Comparison of ENCODE assay signal across 19 cellular contexts in genomic region chr3:162489853-162490252, GRCh38.
DNase-seq lines count a peak whose midpoint lies in the region; ATAC-seq and TF ChIP-seq lines count a peak whose summit lies in the region.
"Had no signal": no experiment of that assay in that cellular context is flagged by ENCODE, and none has a peak within 500 bp of the region (broad histone marks: within the 10 kb centered on the region; RNA-seq: fewer than 3 reads in every experiment).

No MANE protein-coding gene starts in this region.

- H3K4me3 ChIP-seq in GM23338: no peak overlapping the region
- H3K4me3 ChIP-seq in fibroblast of pulmonary artery (replicated peaks; ENCODE audit: low read depth, low read length): no peak overlapping the region
- H3K4me3 ChIP-seq: skin epidermis, upper lobe of left lung had no signal

- H3K4me2 ChIP-seq in GM23338: no peak overlapping the region

- no peak overlapping the region for H3K27ac ChIP-seq in 22Rv1
- no peak overlapping the region for H3K27ac ChIP-seq in GM23338 (ENCODE audit: low read depth)
- H3K27ac ChIP-seq: RWPE1, skin epidermis, upper lobe of left lung had no signal

- H3K4me1 ChIP-seq in GM23338 (ENCODE audit: insufficient read depth): peaks cover 3% of the 10 kb centered on the region; the same call in 1 of the 2 replicates
- H3K4me1 ChIP-seq: upper lobe of left lung had no signal

- no peaks in the 10 kb centered on the region for H3K36me3 ChIP-seq in GM23338 (ENCODE audit: insufficient read depth)
- H3K36me3 ChIP-seq: upper lobe of left lung had no signal

- ATAC-seq in GM23338: peak; percentile 42; the same call in 2 of the 3 replicates
- no peak for ATAC-seq in HG03097 (IDR thresholded peaks at IDR 0.05; ENCODE audit: low FRiP score, unreplicated experiment)
- ATAC-seq: activated T-cell treated with anti-CD3 and anti-CD28 coated beads, Interleukin-2, amount 50 U/mL, for 4 hours; stimulated activated naive B cell treated with anti-CD40 and anti-IgM and Interleukin-4, amounts not matched to agents 10 μg/mL and 1 μg/mL and 100 μg/mL, for 72 hours had no signal

- DNase-seq in GM23338 (ENCODE audit: low spot score) (peak; percentile 31), OCI-M1 (lab: John Stamatoyannopoulos, UW) (peak; percentile 0), fibroblast of pulmonary artery (ENCODE audit: low read depth) (peak; percentile 56), type B pancreatic cell (ENCODE audit: extremely low spot score, unreplicated experiment) (no peak), islet precursor cell (no peak)
- DNase-seq in stimulated activated naive CD4-positive, alpha-beta T cell treated with Interleukin-2 at 50 U/mL for 16 hours (lab: John Stamatoyannopoulos, UW): no peak
- DNase-seq: activated CD4-positive, alpha-beta T cell treated with anti-CD3 and anti-CD28 coated beads, Interleukin-2, amount 50 U/mL, for 48 hours; activated naive CD8-positive, alpha-beta T cell treated with anti-CD3 and anti-CD28 coated beads for 36 hours; activated T-cell treated with anti-CD3 and anti-CD28 coated beads, Interleukin-2, amount 50 U/mL, for 4 hours; caudate nucleus; effector memory CD4-positive, alpha-beta T cell; NCI-H1417 treated with DMSO at 0.1 percent for 48 hours; NCI-H510A; stimulated activated naive B cell treated with anti-CD40 and anti-IgM and Interleukin-4, amounts not matched to agents 10 μg/mL and 1 μg/mL and 100 μg/mL, for 72 hours; upper lobe of left lung had no signal

- H3K9me2 ChIP-seq in GM23338 (ENCODE audit: insufficient read depth): peaks cover 5% of the 10 kb centered on the region; the same call in 1 of the 2 replicates

- no peaks in the 10 kb centered on the region for H3F3A ChIP-seq in GM23338 (replicated peaks; ENCODE audit: low read depth)

- H3K27me3 Mint-ChIP-seq in GM23338 (ENCODE audit: insufficient read depth, low read depth, poor library complexity): no peaks in the 10 kb centered on the region
- no peaks in the 10 kb centered on the region for H3K27me3 Mint-ChIP-seq in type B pancreatic cell
- H3K27me3 Mint-ChIP-seq: activated naive CD8-positive, alpha-beta T cell treated with anti-CD3 and anti-CD28 coated beads for 36 hours; stimulated activated naive B cell treated with anti-CD40 and anti-IgM and Interleukin-4, amounts not matched to agents 10 μg/mL and 1 μg/mL and 100 μg/mL, for 72 hours had no signal

- peaks cover 11% of the 10 kb centered on the region; the same call in 2 of the 3 replicates for H3K36me3 Mint-ChIP-seq in GM23338 (ENCODE audit: low read depth)
- H3K36me3 Mint-ChIP-seq in type B pancreatic cell: no peaks in the 10 kb centered on the region
- H3K36me3 Mint-ChIP-seq: activated naive CD8-positive, alpha-beta T cell treated with anti-CD3 and anti-CD28 coated beads for 36 hours; stimulated activated naive B cell treated with anti-CD40 and anti-IgM and Interleukin-4, amounts not matched to agents 10 μg/mL and 1 μg/mL and 100 μg/mL, for 72 hours had no signal

- TF ChIP-seq CTCF in 22Rv1 (IDR thresholded peaks at IDR 0.05): peak; percentile 37; the same call in 1 of the 2 replicates
- TF ChIP-seq CTCF in GM23338 (conservative IDR thresholded peaks at IDR 0.05; ENCODE audit: low read depth in 2 of 2): peak; percentile 37 to 38; a peak in 3 of 4 replicates
- TF ChIP-seq CTCF in fibroblast of pulmonary artery (IDR thresholded peaks at IDR 0.05; ENCODE audit: low read length, missing control alignments): peak; percentile 35
- TF ChIP-seq CTCF in type B pancreatic cell (conservative IDR thresholded peaks at IDR 0.05): no peak

- H3K79me2 ChIP-seq in GM23338 (replicated peaks; ENCODE audit: insufficient read depth): no peaks in the 10 kb centered on the region

- H3K27ac Mint-ChIP-seq in GM23338 (no peak overlapping the region), type B pancreatic cell (no peak overlapping the region)
- H3K27ac Mint-ChIP-seq: activated naive CD8-positive, alpha-beta T cell treated with anti-CD3 and anti-CD28 coated beads for 36 hours; stimulated activated naive B cell treated with anti-CD40 and anti-IgM and Interleukin-4, amounts not matched to agents 10 μg/mL and 1 μg/mL and 100 μg/mL, for 72 hours had no signal

- no peaks in the 10 kb centered on the region for H3K27me3 ChIP-seq in GM23338 (ENCODE audit: insufficient read depth)
- H3K27me3 ChIP-seq: upper lobe of left lung had no signal

- H4K20me1 ChIP-seq in GM23338 (replicated peaks; ENCODE audit: insufficient read depth): no peaks in the 10 kb centered on the region

- H3K4me1 Mint-ChIP-seq in GM23338 (no peaks in the 10 kb centered on the region), type B pancreatic cell (ENCODE audit: unreplicated experiment) (no peaks in the 10 kb centered on the region)
- H3K4me1 Mint-ChIP-seq: activated naive CD8-positive, alpha-beta T cell treated with anti-CD3 and anti-CD28 coated beads for 36 hours; stimulated activated naive B cell treated with anti-CD40 and anti-IgM and Interleukin-4, amounts not matched to agents 10 μg/mL and 1 μg/mL and 100 μg/mL, for 72 hours had no signal

- H3K4me3 Mint-ChIP-seq in GM23338: no peak overlapping the region
- no peak overlapping the region for H3K4me3 Mint-ChIP-seq in type B pancreatic cell
- H3K4me3 Mint-ChIP-seq: activated naive CD8-positive, alpha-beta T cell treated with anti-CD3 and anti-CD28 coated beads for 36 hours; activated T-cell treated with anti-CD3 and anti-CD28 coated beads, Interleukin-2, amount 50 U/mL, for 4 hours; stimulated activated naive B cell treated with anti-CD40 and anti-IgM and Interleukin-4, amounts not matched to agents 10 μg/mL and 1 μg/mL and 100 μg/mL, for 72 hours had no signal

- no peak overlapping the region for H2AFZ ChIP-seq in GM23338

- H3K9me3 Mint-ChIP-seq in GM23338: peaks cover 11% of the 10 kb centered on the region; the same call in 2 of the 3 replicates
- no peaks in the 10 kb centered on the region for H3K9me3 Mint-ChIP-seq in type B pancreatic cell
- H3K9me3 Mint-ChIP-seq: activated naive CD8-positive, alpha-beta T cell treated with anti-CD3 and anti-CD28 coated beads for 36 hours had no signal

TF ChIP-seq in GM23338, 12 proteins besides CTCF, POLR2A, EP300 and RAD21 (continues in another document):
- TF ChIP-seq EZH2 (IDR thresholded peaks at IDR 0.05; ENCODE audit: low read depth, unreplicated experiment): no peak
- TF ChIP-seq, protein P1, sequence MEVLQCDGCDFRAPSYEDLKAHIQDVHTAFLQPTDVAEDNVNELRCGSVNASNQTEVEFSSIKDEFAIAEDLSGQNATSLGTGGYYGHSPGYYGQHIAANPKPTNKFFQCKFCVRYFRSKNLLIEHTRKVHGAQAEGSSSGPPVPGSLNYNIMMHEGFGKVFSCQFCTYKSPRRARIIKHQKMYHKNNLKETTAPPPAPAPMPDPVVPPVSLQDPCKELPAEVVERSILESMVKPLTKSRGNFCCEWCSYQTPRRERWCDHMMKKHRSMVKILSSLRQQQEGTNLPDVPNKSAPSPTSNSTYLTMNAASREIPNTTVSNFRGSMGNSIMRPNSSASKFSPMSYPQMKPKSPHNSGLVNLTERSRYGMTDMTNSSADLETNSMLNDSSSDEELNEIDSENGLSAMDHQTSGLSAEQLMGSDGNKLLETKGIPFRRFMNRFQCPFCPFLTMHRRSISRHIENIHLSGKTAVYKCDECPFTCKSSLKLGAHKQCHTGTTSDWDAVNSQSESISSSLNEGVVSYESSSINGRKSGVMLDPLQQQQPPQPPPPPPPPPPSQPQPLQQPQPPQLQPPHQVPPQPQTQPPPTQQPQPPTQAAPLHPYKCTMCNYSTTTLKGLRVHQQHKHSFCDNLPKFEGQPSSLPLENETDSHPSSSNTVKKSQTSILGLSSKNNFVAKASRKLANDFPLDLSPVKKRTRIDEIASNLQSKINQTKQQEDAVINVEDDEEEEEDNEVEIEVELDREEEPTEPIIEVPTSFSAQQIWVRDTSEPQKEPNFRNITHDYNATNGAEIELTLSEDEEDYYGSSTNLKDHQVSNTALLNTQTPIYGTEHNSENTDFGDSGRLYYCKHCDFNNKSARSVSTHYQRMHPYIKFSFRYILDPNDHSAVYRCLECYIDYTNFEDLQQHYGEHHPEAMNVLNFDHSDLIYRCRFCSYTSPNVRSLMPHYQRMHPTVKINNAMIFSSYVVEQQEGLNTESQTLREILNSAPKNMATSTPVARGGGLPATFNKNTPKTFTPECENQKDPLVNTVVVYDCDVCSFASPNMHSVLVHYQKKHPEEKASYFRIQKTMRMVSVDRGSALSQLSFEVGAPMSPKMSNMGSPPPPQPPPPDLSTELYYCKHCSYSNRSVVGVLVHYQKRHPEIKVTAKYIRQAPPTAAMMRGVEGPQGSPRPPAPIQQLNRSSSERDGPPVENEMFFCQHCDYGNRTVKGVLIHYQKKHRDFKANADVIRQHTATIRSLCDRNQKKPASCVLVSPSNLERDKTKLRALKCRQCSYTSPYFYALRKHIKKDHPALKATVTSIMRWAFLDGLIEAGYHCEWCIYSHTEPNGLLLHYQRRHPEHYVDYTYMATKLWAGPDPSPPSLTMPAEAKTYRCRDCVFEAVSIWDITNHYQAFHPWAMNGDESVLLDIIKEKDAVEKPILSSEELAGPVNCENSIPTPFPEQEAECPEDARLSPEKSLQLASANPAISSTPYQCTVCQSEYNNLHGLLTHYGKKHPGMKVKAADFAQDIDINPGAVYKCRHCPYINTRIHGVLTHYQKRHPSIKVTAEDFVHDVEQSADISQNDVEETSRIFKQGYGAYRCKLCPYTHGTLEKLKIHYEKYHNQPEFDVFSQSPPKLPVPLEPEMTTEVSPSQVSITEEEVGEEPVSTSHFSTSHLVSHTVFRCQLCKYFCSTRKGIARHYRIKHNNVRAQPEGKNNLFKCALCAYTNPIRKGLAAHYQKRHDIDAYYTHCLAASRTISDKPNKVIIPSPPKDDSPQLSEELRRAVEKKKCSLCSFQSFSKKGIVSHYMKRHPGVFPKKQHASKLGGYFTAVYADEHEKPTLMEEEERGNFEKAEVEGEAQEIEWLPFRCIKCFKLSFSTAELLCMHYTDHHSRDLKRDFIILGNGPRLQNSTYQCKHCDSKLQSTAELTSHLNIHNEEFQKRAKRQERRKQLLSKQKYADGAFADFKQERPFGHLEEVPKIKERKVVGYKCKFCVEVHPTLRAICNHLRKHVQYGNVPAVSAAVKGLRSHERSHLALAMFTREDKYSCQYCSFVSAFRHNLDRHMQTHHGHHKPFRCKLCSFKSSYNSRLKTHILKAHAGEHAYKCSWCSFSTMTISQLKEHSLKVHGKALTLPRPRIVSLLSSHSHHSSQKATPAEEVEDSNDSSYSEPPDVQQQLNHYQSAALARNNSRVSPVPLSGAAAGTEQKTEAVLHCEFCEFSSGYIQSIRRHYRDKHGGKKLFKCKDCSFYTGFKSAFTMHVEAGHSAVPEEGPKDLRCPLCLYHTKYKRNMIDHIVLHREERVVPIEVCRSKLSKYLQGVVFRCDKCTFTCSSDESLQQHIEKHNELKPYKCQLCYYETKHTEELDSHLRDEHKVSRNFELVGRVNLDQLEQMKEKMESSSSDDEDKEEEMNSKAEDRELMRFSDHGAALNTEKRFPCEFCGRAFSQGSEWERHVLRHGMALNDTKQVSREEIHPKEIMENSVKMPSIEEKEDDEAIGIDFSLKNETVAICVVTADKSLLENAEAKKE (CRISPR knock-in tag; IDR thresholded peaks at IDR 0.05): no peak
- no peak for TF ChIP-seq JUNB (IDR thresholded peaks at IDR 0.05; ENCODE audit: unreplicated experiment)

Comparison
In these comparisons a context has a peak if more than half of its experiments do, and no peak if none do; other contexts are left out.
1. DNase-seq: peak in GM23338 (single experiment), OCI-M1 (single experiment) and fibroblast of pulmonary artery (single experiment); none in type B pancreatic cell (single experiment), stimulated activated naive CD4-positive, alpha-beta T cell treated with Interleukin-2 at 50 U/mL for 16 hours (single experiment) and islet precursor cell (single experiment).